ENCODE assay signal across 12 cellular contexts in the genomic region with DNA sequence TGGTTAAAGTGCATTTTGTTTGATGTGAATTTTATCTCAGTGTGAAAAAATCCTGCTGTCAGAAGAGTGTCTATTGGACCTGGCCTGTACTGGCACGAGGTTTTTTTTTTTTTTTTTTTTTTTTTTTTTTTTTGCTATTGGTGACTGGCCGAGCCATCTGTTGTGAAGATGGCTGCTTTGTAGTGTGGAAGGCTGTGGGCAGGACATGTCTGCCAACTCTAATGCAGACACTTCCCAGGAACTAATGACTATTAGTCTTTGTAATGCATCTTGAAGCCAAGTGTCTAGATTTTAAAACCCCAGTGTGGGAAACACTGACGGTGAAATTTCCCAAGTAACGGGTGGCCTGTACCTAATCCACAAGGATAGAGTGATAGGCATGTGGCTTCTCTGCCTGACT. TPM values are rescaled to one million over a fixed set of nuclear protein-coding genes. Genes with fewer than 3 reads are reported as not detected.
DNase-seq lines count a peak whose midpoint lies in the region; TF ChIP-seq lines count a peak whose summit lies in the region.
"Had no signal": no experiment of that assay in that cellular context is flagged by ENCODE, and none has a peak within 500 bp of the region (broad histone marks: within the 10 kb centered on the region; RNA-seq: fewer than 3 reads in every experiment).

No MANE protein-coding gene starts in this region.

- H3K4me1 ChIP-seq in BLaER1 (peaks cover 84% of the 10 kb centered on the region), transverse colon (peaks cover 0 to 19% (median 7%) of the 10 kb centered on the region in 4 donors), breast epithelium (no peaks in the 10 kb centered on the region)
- H3K4me1 ChIP-seq: SJSA1, tibial artery had no signal

- TF ChIP-seq POLR2A in transverse colon (IDR thresholded peaks at IDR 0.05) (no peak), breast epithelium (IDR thresholded peaks at IDR 0.05) (no peak)

- H3K36me3 Mint-ChIP-seq in activated CD4-positive, alpha-beta memory T cell treated with anti-CD3 and anti-CD28 coated beads, Interleukin-2, amount 10 ng/mL, durations not matched to agents 7 days and 5 days (ENCODE audit: low read depth) = peaks cover 29% of the 10 kb centered on the region

- H3K27ac ChIP-seq in BLaER1 = peak overlapping the region; percentile 75
- no peak overlapping the region for H3K27ac ChIP-seq in transverse colon
- H3K27ac ChIP-seq in breast epithelium = no peak overlapping the region
- H3K27ac ChIP-seq: SJSA1, tibial artery had no signal

- no peak overlapping the region for H3K4me3 Mint-ChIP-seq in activated CD4-positive, alpha-beta memory T cell treated with anti-CD3 and anti-CD28 coated beads, Interleukin-2, amount 10 ng/mL, durations not matched to agents 7 days and 5 days

- no peaks in the 10 kb centered on the region for H3K9me3 Mint-ChIP-seq in activated CD4-positive, alpha-beta memory T cell treated with anti-CD3 and anti-CD28 coated beads, Interleukin-2, amount 10 ng/mL, durations not matched to agents 7 days and 5 days

- H3K27me3 ChIP-seq in BLaER1 (no peaks in the 10 kb centered on the region), transverse colon (no peaks in the 10 kb centered on the region), breast epithelium (no peaks in the 10 kb centered on the region)
- H3K27me3 ChIP-seq: SJSA1, tibial artery had no signal

- H4K20me1 ChIP-seq in BLaER1 = no peaks in the 10 kb centered on the region

- 40 to 71% methylated on average over 1 to 4 of the region's 4 CpGs for WGBS in transverse colon (ENCODE audit: low coverage in 1 of 2), 2 donors

- peak overlapping the region; percentile 72 for H3K4me2 ChIP-seq in BLaER1

- POLR2A ChIA-PET in activated CD4-positive, alpha-beta memory T cell treated with anti-CD3 and anti-CD28 coated beads, Interleukin-2, amount 10 ng/mL, durations not matched to agents 7 days and 5 days (lab: Charles Lee) = interaction anchor here (1.0 to 1.3 kb wide), 4 partner anchors 29 to 86 kb away, joined by 3 to 11 read pairs (median 6); a partner anchor contains a TSS

- H3K36me3 ChIP-seq in BLaER1 = 0 out of 2 replicates have a peak, but pooled peaks cover 1% of the 10 kb centered on the region
- H3K36me3 ChIP-seq in transverse colon = peaks cover 0 to 7% (median 0%) of the 10 kb centered on the region in 4 donors
- H3K36me3 ChIP-seq in breast epithelium = no peaks in the 10 kb centered on the region

- in situ Hi-C loops in transverse colon (cut with MboI; ENCODE audit: low pct_ligation_motif_present in 1 of 4, low pct_unique_long_range_greater_than_20kb in 1 of 4, low sequenced_read_pairs in 3 of 4) = no loop called here

- DNase-seq in EH (ENCODE audit: low read depth) (peak; percentile 47), myocyte (ENCODE audit: low read depth) (peak; percentile 92), transverse colon (no peak), breast epithelium (ENCODE audit: low spot score in 2 of 2) (no peak), GM10266 (ENCODE audit: extremely low spot score) (no peak)
- no peak for DNase-seq in activated CD4-positive, alpha-beta memory T cell treated with anti-CD3 and anti-CD28 coated beads, Interleukin-2, amount 10 ng/mL, durations not matched to agents 7 days and 5 days
- DNase-seq: T1000, tibial artery had no signal

- H3K9me3 ChIP-seq in BLaER1 (no peaks in the 10 kb centered on the region), transverse colon (no peaks in the 10 kb centered on the region), breast epithelium (no peaks in the 10 kb centered on the region)
- H3K9me3 ChIP-seq: SJSA1, tibial artery had no signal

- peak overlapping the region; percentile 67; the same call in 1 of the 2 replicates for H3K9ac ChIP-seq in BLaER1

- no peak for TF ChIP-seq EP300 in transverse colon (IDR thresholded peaks at IDR 0.05; ENCODE audit: low read depth)

- CTCF ChIA-PET in activated CD4-positive, alpha-beta memory T cell treated with anti-CD3 and anti-CD28 coated beads, Interleukin-2, amount 10 ng/mL, durations not matched to agents 7 days and 5 days (lab: Charles Lee) = interaction anchor here (0.7 to 4.7 kb wide), 6 partner anchors 11 to 158 kb away, joined by 3 to 96 read pairs (median 10); a partner anchor contains a TSS

- TF ChIP-seq CTCF in transverse colon (IDR thresholded peaks at IDR 0.05) = no peak
- no peak for TF ChIP-seq CTCF in breast epithelium (IDR thresholded peaks at IDR 0.05)
- TF ChIP-seq CTCF in GM10266 (IDR thresholded peaks at IDR 0.05; ENCODE audit: control insufficient read depth, insufficient read depth, low read depth, missing control alignments) = no peak

- peak overlapping the region; percentile 43; the same call in 1 of the 2 replicates for H3K4me3 ChIP-seq in BLaER1
- no peak overlapping the region for H3K4me3 ChIP-seq in transverse colon
- no peak overlapping the region for H3K4me3 ChIP-seq in breast epithelium
- H3K4me3 ChIP-seq: SJSA1, tibial artery had no signal

- intact Hi-C loops in transverse colon (cut with DNase I; ENCODE audit: low total_unique reads) (no loop called here), breast epithelium (cut with DNase I; ENCODE audit: low total_unique reads) (no loop called here)

- H3K27ac Mint-ChIP-seq in activated CD4-positive, alpha-beta memory T cell treated with anti-CD3 and anti-CD28 coated beads, Interleukin-2, amount 10 ng/mL, durations not matched to agents 7 days and 5 days = peak overlapping the region; percentile 65

- peaks cover 54% of the 10 kb centered on the region for H3K4me1 Mint-ChIP-seq in activated CD4-positive, alpha-beta memory T cell treated with anti-CD3 and anti-CD28 coated beads, Interleukin-2, amount 10 ng/mL, durations not matched to agents 7 days and 5 days

- no peaks in the 10 kb centered on the region for H3K27me3 Mint-ChIP-seq in activated CD4-positive, alpha-beta memory T cell treated with anti-CD3 and anti-CD28 coated beads, Interleukin-2, amount 10 ng/mL, durations not matched to agents 7 days and 5 days

RNA-seq across cellular contexts. Expression of a gene that starts 34.3 kb away (rescaled TPM):
- 100 to 1,000 TPM; 283 TPM for total RNA-seq in activated CD4-positive, alpha-beta memory T cell treated with anti-CD3 and anti-CD28 coated beads, Interleukin-2, amount 10 ng/mL, durations not matched to agents 7 days and 5 days
- total RNA-seq in myocyte (2.2 and 2.3 TPM in 2 replicates), transverse colon (10 to 100 TPM in 2 of 4 donors, 1 to 10 TPM in 2; 2.6 to 16.1 (median 12.0) TPM), breast epithelium (1 to 10 TPM; 4.0 to 7.3 (median 4.9) TPM)
- 0.90 TPM for polyA plus RNA-seq in myocyte (2012)
- total RNA-seq: endothelial cell of umbilical vein, NCI-H460, SJSA1 had no signal

Comparison
In these comparisons a context has a peak if more than half of its experiments do, and no peak if none do; other contexts are left out.
1. DNase-seq: peak in EH (single experiment) and myocyte (single experiment); none in activated CD4-positive, alpha-beta memory T cell treated with anti-CD3 and anti-CD28 coated beads, Interleukin-2, amount 10 ng/mL, durations not matched to agents 7 days and 5 days (single experiment), transverse colon (single experiment), breast epithelium (0 of 2) and GM10266 (single experiment).
2. RNA of a gene that starts 34.3 kb away (total RNA-seq): 283 TPM in activated CD4-positive, alpha-beta memory T cell treated with anti-CD3 and anti-CD28 coated beads, Interleukin-2, amount 10 ng/mL, durations not matched to agents 7 days and 5 days; 2.6 to 16.1 TPM in transverse colon, 4.0 to 7.3 TPM in breast epithelium and 2.2 to 2.3 TPM in myocyte; every median in the first group is over 10 times any median in the second.